24 cellular contexts compared by ENCODE assay signal in the genomic region with DNA sequence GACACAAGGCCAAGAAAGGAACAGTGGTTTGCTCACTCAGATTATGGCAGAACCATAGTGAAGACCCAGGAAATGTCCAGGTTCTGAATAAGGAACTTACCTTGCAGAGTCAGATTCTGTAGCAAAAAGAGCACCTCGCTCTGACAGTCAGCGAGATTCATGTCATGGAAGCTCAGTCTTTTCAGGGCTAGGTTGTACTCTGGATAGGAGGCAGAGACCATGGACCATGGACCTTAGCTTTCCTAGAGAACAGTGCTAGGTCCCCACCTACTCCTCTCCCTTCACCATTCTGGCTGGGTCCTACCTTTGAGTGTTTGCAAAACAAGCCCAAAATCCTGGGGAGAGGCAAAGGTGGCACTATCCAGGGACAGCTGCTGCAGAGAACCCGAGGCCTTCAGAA. TPM values are rescaled to one million over a fixed set of nuclear protein-coding genes. Genes with fewer than 3 reads are reported as not detected.
DNase-seq lines count a peak whose midpoint lies in the region; ATAC-seq, FAIRE-seq and TF ChIP-seq lines count a peak whose summit lies in the region.
"Had no signal": no experiment of that assay in that cellular context is flagged by ENCODE, and none has a peak within 500 bp of the region (broad histone marks: within the 10 kb centered on the region; RNA-seq: fewer than 3 reads in every experiment).

No MANE protein-coding gene starts in this region.

- peaks cover 38% of the 10 kb centered on the region for H3F3A ChIP-seq in smooth muscle cell (ENCODE audit: low read depth)

- H3K9me1 ChIP-seq in K562 (ENCODE audit: control insufficient read depth, insufficient read depth, low read length) = peaks cover 9% of the 10 kb centered on the region

- H3K36me3 ChIP-seq in K562 (ENCODE audit: control insufficient read depth, insufficient read depth, low read length) = peaks cover 95% of the 10 kb centered on the region
- peaks cover 3% of the 10 kb centered on the region for H3K36me3 ChIP-seq in mucosa of descending colon (ENCODE audit: low read depth)
- H3K36me3 ChIP-seq in smooth muscle cell (ENCODE audit: low read depth) = peaks cover 7% of the 10 kb centered on the region

- in situ Hi-C loops in K562 (cut with MboI) = no loop called here

- no peak overlapping the region for H3K9ac ChIP-seq in K562 (ENCODE audit: insufficient read depth in 1 of 2, low read depth in 2 of 2, low read length in 2 of 2)
- no peak overlapping the region for H3K9ac ChIP-seq in smooth muscle cell (ENCODE audit: low read depth)
- H3K9ac ChIP-seq: BLaER1 treated with 17β-estradiol and CSF1 and Interleukin-3, amounts not matched to agents 10 nM and 100 nM had no signal

- H3K27me3 ChIP-seq in K562 (ENCODE audit: control insufficient read depth in 2 of 2, insufficient read depth in 2 of 2, low read length in 2 of 2) (no peaks in the 10 kb centered on the region), smooth muscle cell (ENCODE audit: low read depth) (no peaks in the 10 kb centered on the region)
- H3K27me3 ChIP-seq: BE2C; BLaER1 treated with 17β-estradiol and CSF1 and Interleukin-3, amounts not matched to agents 10 nM and 100 nM had no signal

- no peak for TF ChIP-seq RAD21 in K562 (CRISPR knock-in tag; conservative IDR thresholded peaks at IDR 0.05 in 1 of 2, IDR thresholded peaks at IDR 0.05 in 1 of 2)

- 95% methylated on average over 3 of the region's 3 CpGs for WGBS in K562 (ENCODE audit: insufficient coverage, low coverage, missing lambda C conversion rate)
- 99% methylated on average over 3 of the region's 3 CpGs for WGBS in smooth muscle cell (ENCODE audit: low lambda C conversion rate)

- TF ChIP-seq CTCF in K562 (IDR thresholded peaks at IDR 0.05 in 2 of 3, conservative IDR thresholded peaks at IDR 0.05 in 1 of 3; ENCODE audit: insufficient read depth in 2 of 3, low read depth in 1 of 3, low read length in 3 of 3) = no peak
- no peak for TF ChIP-seq CTCF in mucosa of descending colon (IDR thresholded peaks at IDR 0.05)
- TF ChIP-seq CTCF in smooth muscle cell (IDR thresholded peaks at IDR 0.05; ENCODE audit: borderline replicate concordance, insufficient read depth, poor library complexity, severe bottlenecking) = no peak

- H3K4me2 ChIP-seq in K562 (ENCODE audit: insufficient read depth, low read length) (no peak overlapping the region), smooth muscle cell (no peak overlapping the region)
- H3K4me2 ChIP-seq: A549; BLaER1 treated with 17β-estradiol and CSF1 and Interleukin-3, amounts not matched to agents 10 nM and 100 nM had no signal

- no peak overlapping the region for H3K4me3 Mint-ChIP-seq in activated T-cell treated with anti-CD3 and anti-CD28 coated beads, Interleukin-2, amount 50 U/mL, for 24 hours
- H3K4me3 Mint-ChIP-seq in stimulated activated effector memory CD8-positive, alpha-beta T cell treated with anti-CD3 and anti-CD28 coated beads, Interleukin-12 subunit alpha, Interleukin-12 subunit beta, amount 100 ng/mL, for 72 hours = no peak overlapping the region
- H3K4me3 Mint-ChIP-seq: CD4-positive, alpha-beta memory T cell; HFFc6 had no signal

- H3K27ac ChIP-seq in K562 (ENCODE audit: extremely low read depth, low read depth, low read length) = no peak overlapping the region
- H3K27ac ChIP-seq in smooth muscle cell (ENCODE audit: low read depth) = no peak overlapping the region
- H3K27ac ChIP-seq: A549; BLaER1 treated with 17β-estradiol and CSF1 and Interleukin-3, amounts not matched to agents 10 nM and 100 nM had no signal

- peaks cover 2% of the 10 kb centered on the region for H3K4me1 Mint-ChIP-seq in activated T-cell treated with anti-CD3 and anti-CD28 coated beads, Interleukin-2, amount 50 U/mL, for 24 hours (ENCODE audit: low read depth)
- no peaks in the 10 kb centered on the region for H3K4me1 Mint-ChIP-seq in stimulated activated effector memory CD8-positive, alpha-beta T cell treated with anti-CD3 and anti-CD28 coated beads, Interleukin-12 subunit alpha, Interleukin-12 subunit beta, amount 100 ng/mL, for 72 hours

- H3K9me3 Mint-ChIP-seq in activated T-cell treated with anti-CD3 and anti-CD28 coated beads, Interleukin-2, amount 50 U/mL, for 24 hours = no peaks in the 10 kb centered on the region
- H3K9me3 Mint-ChIP-seq in stimulated activated effector memory CD8-positive, alpha-beta T cell treated with anti-CD3 and anti-CD28 coated beads, Interleukin-12 subunit alpha, Interleukin-12 subunit beta, amount 100 ng/mL, for 72 hours = no peaks in the 10 kb centered on the region
- H3K9me3 Mint-ChIP-seq: CD4-positive, alpha-beta memory T cell; HFFc6 had no signal

- TF ChIP-seq EP300 in K562 (IDR thresholded peaks at IDR 0.05; ENCODE audit: low read length) = no peak

- H3K36me3 Mint-ChIP-seq in activated T-cell treated with anti-CD3 and anti-CD28 coated beads, Interleukin-2, amount 50 U/mL, for 24 hours (ENCODE audit: low read depth) = peaks cover 98% of the 10 kb centered on the region
- H3K36me3 Mint-ChIP-seq in stimulated activated effector memory CD8-positive, alpha-beta T cell treated with anti-CD3 and anti-CD28 coated beads, Interleukin-12 subunit alpha, Interleukin-12 subunit beta, amount 100 ng/mL, for 72 hours = peaks cover 93% of the 10 kb centered on the region

- BruUV-seq in K562 (replicated peaks; lab: Mats Ljungman, UMichigan) = TSS peak; percentile 15

- H3K4me1 ChIP-seq in K562 (replicated peaks in 1 of 2; ENCODE audit: control insufficient read depth in 2 of 2, insufficient read depth in 2 of 2, low read length in 2 of 2) (peaks cover 17 to 18% of the 10 kb centered on the region in 2 experiments; a peak in 4 of 5 replicates), mucosa of descending colon (ENCODE audit: low read depth) (no peaks in the 10 kb centered on the region), smooth muscle cell (ENCODE audit: low read depth) (no peaks in the 10 kb centered on the region)
- H3K4me1 ChIP-seq: A549, BE2C, HAP-1 had no signal

- TF ChIP-seq POLR2A in GM19099 (IDR thresholded peaks at IDR 0.05; ENCODE audit: extremely low read depth, insufficient read length, low read depth) = peak; percentile 24
- peak; percentile 15; the same call in 1 of the 2 replicates for TF ChIP-seq POLR2A in K562 (conservative IDR thresholded peaks at IDR 0.05)

- H4K20me1 ChIP-seq in K562 (replicated peaks; ENCODE audit: control insufficient read depth, insufficient read depth, low read length) (no peaks in the 10 kb centered on the region), smooth muscle cell (ENCODE audit: low read depth) (peaks cover 32% of the 10 kb centered on the region)

- no peaks in the 10 kb centered on the region for H3K9me3 ChIP-seq in K562 (replicated peaks; ENCODE audit: control insufficient read depth, insufficient read depth, low read depth, low read length)
- no peaks in the 10 kb centered on the region for H3K9me3 ChIP-seq in mucosa of descending colon
- no peaks in the 10 kb centered on the region for H3K9me3 ChIP-seq in smooth muscle cell (replicated peaks; ENCODE audit: low read depth)
- H3K9me3 ChIP-seq: A549; BE2C; BLaER1 treated with 17β-estradiol and CSF1 and Interleukin-3, amounts not matched to agents 10 nM and 100 nM; HAP-1 had no signal

- DNase-seq in activated T-cell treated with anti-CD3 and anti-CD28 coated beads, Interleukin-2, amount 50 U/mL, for 24 hours = no peak
- no peak for DNase-seq in activated T-cell treated with anti-CD3 and anti-CD28 coated beads, Interleukin-2, amount 50 U/mL, for 1 hour
- no peak for DNase-seq in K562 (ENCODE audit: extremely low read depth in 1 of 4, low spot score in 3 of 4)
- no peak for DNase-seq in stimulated activated effector memory CD8-positive, alpha-beta T cell treated with anti-CD3 and anti-CD28 coated beads, Interleukin-12 subunit alpha, Interleukin-12 subunit beta, amount 100 ng/mL, for 72 hours (ENCODE audit: low spot score in 2 of 2)
- no peak for DNase-seq in mucosa of descending colon
- no peak for DNase-seq in smooth muscle cell (lab: John Stamatoyannopoulos, UW; ENCODE audit: unreplicated experiment)
- DNase-seq in NCI-H2081 treated with DMSO at 0.1 percent for 48 hours (lab: John Stamatoyannopoulos, UW) = no peak
- DNase-seq: 8988T; ACHN; AML-193; BE2C; Calu3; CD4-positive, alpha-beta memory T cell; COR-L47; DMS53; DMS79 treated with DMSO at 0.1 percent for 48 hours; GOT3; HFFc6 had no signal

- H2AFZ ChIP-seq in K562 (ENCODE audit: low read depth, low read length) (no peak overlapping the region), smooth muscle cell (ENCODE audit: low read depth) (no peak overlapping the region)

- no peak for FAIRE-seq in K562 (lab: Jason Lieb, UNC)
- FAIRE-seq: A549, G401.6, H54 had no signal

- no peaks in the 10 kb centered on the region for H3K27me3 Mint-ChIP-seq in activated T-cell treated with anti-CD3 and anti-CD28 coated beads, Interleukin-2, amount 50 U/mL, for 24 hours
- H3K27me3 Mint-ChIP-seq: CD4-positive, alpha-beta memory T cell had no signal

- peak overlapping the region; percentile 31 for H3K27ac Mint-ChIP-seq in activated T-cell treated with anti-CD3 and anti-CD28 coated beads, Interleukin-2, amount 50 U/mL, for 24 hours
- H3K27ac Mint-ChIP-seq in stimulated activated effector memory CD8-positive, alpha-beta T cell treated with anti-CD3 and anti-CD28 coated beads, Interleukin-12 subunit alpha, Interleukin-12 subunit beta, amount 100 ng/mL, for 72 hours = peak overlapping the region; percentile 26
- H3K27ac Mint-ChIP-seq: HFFc6 had no signal

- ATAC-seq in K562 (no peak; the same call in 2 of the 3 replicates), mucosa of descending colon (no peak)
- ATAC-seq in stimulated activated effector memory CD8-positive, alpha-beta T cell treated with anti-CD3 and anti-CD28 coated beads, Interleukin-12 subunit alpha, Interleukin-12 subunit beta, amount 100 ng/mL, for 72 hours = no peak
- ATAC-seq: A549 had no signal

- POLR2A ChIA-PET in K562 (lab: Yijun Ruan, JAX) = interaction anchor here (0.6 to 22.6 kb wide), 7 partner anchors 1 to 771 kb away, joined by 3 to 410 read pairs (median 5); no protein-coding TSS in a partner anchor

- H3K4me3 ChIP-seq in K562 = no peak overlapping the region
- no peak overlapping the region for H3K4me3 ChIP-seq in mucosa of descending colon
- H3K4me3 ChIP-seq in smooth muscle cell = no peak overlapping the region
- H3K4me3 ChIP-seq: A549; BLaER1 treated with 17β-estradiol and CSF1 and Interleukin-3, amounts not matched to agents 10 nM and 100 nM; HAP-1 had no signal

- intact Hi-C loops in K562 (cut with micrococcal nuclease) = loop anchor here (10.0 kb wide), 1 partner anchor 65 kb away; the partner anchor contains the start of gene NSUN4
- intact Hi-C loops in mucosa of descending colon (cut with DNase I, micrococcal nuclease) = no loop called here

- H3K79me2 ChIP-seq in K562 (ENCODE audit: control insufficient read depth, insufficient read depth, low read length) (no peaks in the 10 kb centered on the region), smooth muscle cell (ENCODE audit: low read depth) (no peaks in the 10 kb centered on the region)

- CTCF ChIA-PET in K562 (lab: Yijun Ruan, JAX; ENCODE audit: low intra/inter-chr PET ratio) = no interaction called here

RNA-seq across cellular contexts. Expression of gene LRRC41, which starts 23.3 kb away (rescaled TPM):
- 66.5 and 77.9 TPM in 2 replicates for total RNA-seq in K562 (2011; cell fraction: chromatin; rRNA removed; ENCODE audit: low replicate concordance)
- total RNA-seq in K562 (2011; cell fraction: nucleolus; rRNA removed) = 55.3 and 56.5 TPM in 2 replicates
- total RNA-seq in K562 (2011; cell fraction: nucleoplasm; rRNA removed) = 56.4 and 78.1 TPM in 2 replicates
- total RNA-seq in K562 (2014; rRNA removed) (49.0 and 61.0 TPM in 2 replicates), K562 (2014; rRNA removed; fragmentation: Illumina TruSeq; extraction: Trizol) (27.2 and 30.7 TPM in 2 replicates), K562 (2015; rRNA removed; fragmentation: Illumina TruSeq; extraction: Trizol) (47.1 and 49.7 TPM in 2 replicates), K562 (2021) (64.3 and 64.7 TPM in 2 replicates), mucosa of descending colon (10 to 100 TPM; 41.8 to 56.0 (median 43.1) TPM), smooth muscle cell (91.5 and 105 TPM in 2 replicates)
- polyA plus RNA-seq in K562 (2011; rRNA removed) (39.6 and 70.2 TPM in 2 replicates), K562 (2014; fragmentation: Illumina TruSeq; extraction: Trizol) (52.3 and 56.7 TPM in 2 replicates), K562 (2014; fragmentation: Nextera tagmentation; extraction: Ambion mirVana) (10 to 100 TPM; 10.5 to 11.7 TPM), K562 (2014; rRNA removed) (44.2 and 50.0 TPM in 2 replicates), smooth muscle cell (118 and 121 TPM in 2 replicates)
- 74.3 and 85.0 TPM in 2 replicates for polyA plus RNA-seq in K562 (2011; cell fraction: cytosol; rRNA removed)
- 66.4 and 77.5 TPM in 2 replicates for polyA plus RNA-seq in K562 (2011; cell fraction: nucleus; rRNA removed)
- polyA plus RNA-seq in K562 (2012) = 36.7 and 72.3 TPM in 2 replicates
- 37.4 and 44.6 TPM in 2 replicates for polyA minus RNA-seq in K562 (2011; rRNA and poly(A)+ RNA removed)
- polyA minus RNA-seq in K562 (2011; cell fraction: cytosol; rRNA and poly(A)+ RNA removed) = 44.1 and 45.1 TPM in 2 replicates
- polyA minus RNA-seq in K562 (2011; cell fraction: nucleus; rRNA and poly(A)+ RNA removed) = 33.0 and 46.3 TPM in 2 replicates

RNA-seq across cellular contexts. Expression of gene UQCRH, which starts 23.4 kb away (rescaled TPM):
- total RNA-seq in K562 (2011; cell fraction: chromatin; rRNA removed; ENCODE audit: low replicate concordance) = 185 and 351 TPM in 2 replicates
- 205 and 247 TPM in 2 replicates for total RNA-seq in K562 (2011; cell fraction: nucleolus; rRNA removed)
- total RNA-seq in K562 (2011; cell fraction: nucleoplasm; rRNA removed) = 458 and 624 TPM in 2 replicates
- 2,410 and 3,306 TPM in 2 replicates for total RNA-seq in K562 (2014; rRNA removed)
- total RNA-seq in K562 (2014; rRNA removed; fragmentation: Illumina TruSeq; extraction: Trizol) = 2,696 and 2,943 TPM in 2 replicates
- 1,782 and 1,893 TPM in 2 replicates for total RNA-seq in K562 (2015; rRNA removed; fragmentation: Illumina TruSeq; extraction: Trizol)
- 1,267 and 1,360 TPM in 2 replicates for total RNA-seq in K562 (2021)
- polyA plus RNA-seq in K562 (2011; rRNA removed) = 2,284 and 2,713 TPM in 2 replicates
- polyA plus RNA-seq in K562 (2011; cell fraction: cytosol; rRNA removed) = 724 and 2,858 TPM in 2 replicates
- polyA plus RNA-seq in K562 (2011; cell fraction: nucleus; rRNA removed) = 272 and 676 TPM in 2 replicates
- 1,181 and 2,353 TPM in 2 replicates for polyA plus RNA-seq in K562 (2012)
- 1,923 and 1,965 TPM in 2 replicates for polyA plus RNA-seq in K562 (2014; fragmentation: Illumina TruSeq; extraction: Trizol)
- 1,000 to 10,000 TPM; 4,348 to 5,184 TPM for polyA plus RNA-seq in K562 (2014; fragmentation: Nextera tagmentation; extraction: Ambion mirVana)
- polyA plus RNA-seq in K562 (2014; rRNA removed) = 1,877 and 2,534 TPM in 2 replicates
- 762 and 899 TPM in 2 replicates for polyA minus RNA-seq in K562 (2011; rRNA and poly(A)+ RNA removed)
- polyA minus RNA-seq in K562 (2011; cell fraction: cytosol; rRNA and poly(A)+ RNA removed) = 241 and 256 TPM in 2 replicates
- polyA minus RNA-seq in K562 (2011; cell fraction: nucleus; rRNA and poly(A)+ RNA removed) = 65.4 and 198 TPM in 2 replicates
- 100 to 1,000 TPM; 266 to 387 (median 282) TPM for total RNA-seq in mucosa of descending colon
- total RNA-seq in smooth muscle cell = 555 and 652 TPM in 2 replicates
- 284 and 333 TPM in 2 replicates for polyA plus RNA-seq in smooth muscle cell

RNA-seq across cellular contexts. Expression of gene RAD54L, which starts 32.5 kb away (rescaled TPM):
- 121 and 199 TPM in 2 replicates for total RNA-seq in K562 (2011; cell fraction: chromatin; rRNA removed; ENCODE audit: low replicate concordance)
- total RNA-seq in K562 (2011; cell fraction: nucleolus; rRNA removed) = 90.1 and 94.5 TPM in 2 replicates
- total RNA-seq in K562 (2011; cell fraction: nucleoplasm; rRNA removed) = 71.5 and 90.3 TPM in 2 replicates
- total RNA-seq in K562 (2014; rRNA removed) (33.1 and 37.5 TPM in 2 replicates), K562 (2014; rRNA removed; fragmentation: Illumina TruSeq; extraction: Trizol) (19.9 and 25.3 TPM in 2 replicates), K562 (2015; rRNA removed; fragmentation: Illumina TruSeq; extraction: Trizol) (30.9 and 31.2 TPM in 2 replicates), K562 (2021) (67.0 and 72.7 TPM in 2 replicates), mucosa of descending colon (1 to 10 TPM; 3.0 to 8.0 (median 3.6) TPM), smooth muscle cell (1.7 and 4.9 TPM in 2 replicates)
- polyA plus RNA-seq in K562 (2011; rRNA removed) (17.9 and 38.9 TPM in 2 replicates), K562 (2014; fragmentation: Illumina TruSeq; extraction: Trizol) (77.7 and 80.1 TPM in 2 replicates), K562 (2014; fragmentation: Nextera tagmentation; extraction: Ambion mirVana) (10 to 100 TPM; 37.1 to 92.3 TPM), K562 (2014; rRNA removed) (38.2 and 43.9 TPM in 2 replicates), smooth muscle cell (5.6 and 7.1 TPM in 2 replicates)
- polyA plus RNA-seq in K562 (2011; cell fraction: cytosol; rRNA removed) = 25.3 and 30.2 TPM in 2 replicates
- polyA plus RNA-seq in K562 (2011; cell fraction: nucleus; rRNA removed) = 141 and 147 TPM in 2 replicates
- 41.9 and 42.0 TPM in 2 replicates for polyA plus RNA-seq in K562 (2012)
- polyA minus RNA-seq in K562 (2011; rRNA and poly(A)+ RNA removed) = 23.8 and 25.3 TPM in 2 replicates
- polyA minus RNA-seq in K562 (2011; cell fraction: cytosol; rRNA and poly(A)+ RNA removed) = 21.7 and 27.2 TPM in 2 replicates
- 27.9 and 34.2 TPM in 2 replicates for polyA minus RNA-seq in K562 (2011; cell fraction: nucleus; rRNA and poly(A)+ RNA removed)
